Comparison of ENCODE assay signal across 11 cellular contexts in genomic region chr1:107016376-107016978, GRCh38. TPM values are rescaled to one million over a fixed set of nuclear protein-coding genes. Genes with fewer than 3 reads are reported as not detected.
A peak's percentile ranks its signal among the peaks of the same experiment; 100 is the strongest.
DNase-seq lines count a peak whose midpoint lies in the region; ATAC-seq, FAIRE-seq and TF ChIP-seq lines count a peak whose summit lies in the region.
"Had no signal": no experiment of that assay in that cellular context is flagged by ENCODE, and none has a peak within 500 bp of the region (broad histone marks: within the 10 kb centered on the region; RNA-seq: fewer than 3 reads in every experiment).

No MANE protein-coding gene starts in this region.

- no peak for TF ChIP-seq POLR2A in GM12892 (IDR thresholded peaks at IDR 0.05; ENCODE audit: low read depth, low read length)

- peak; percentile 9 for FAIRE-seq in GM12892 (lab: Jason Lieb, UNC)

- DNase-seq in GM12892 (ENCODE audit: insufficient read length) (no peak), NAMALWA (ENCODE audit: low spot score) (peak; percentile 4), 8988T (no peak), NCI-H1930 (lab: John Stamatoyannopoulos, UW) (no peak), GOT3 (lab: John Stamatoyannopoulos, UW) (no peak)
- DNase-seq in stimulated activated CD4-positive, alpha-beta T cell treated with anti-CD3 and anti-CD28 coated beads, Interleukin-1b, Interleukin-23, amount 100 ng/mL, for 48 hours, result no peak
- DNase-seq: hypothalamus, NCI-H2029, sigmoid colon had no signal

- peak; percentile 71 for ATAC-seq in GM19468 (IDR thresholded peaks at IDR 0.05; ENCODE audit: extremely low read depth, unreplicated experiment)
- peak; percentile 74 for ATAC-seq in HG02943 (IDR thresholded peaks at IDR 0.05; ENCODE audit: low read depth, unreplicated experiment)

RNA-seq across cellular contexts. Expression of gene PRMT6, which starts 40.0 kb away (rescaled TPM):
- 11.7 TPM for polyA plus RNA-seq in GM12892 (2012; ENCODE audit: missing spikeins)
